17 cellular contexts compared by ENCODE assay signal in the genomic region with DNA sequence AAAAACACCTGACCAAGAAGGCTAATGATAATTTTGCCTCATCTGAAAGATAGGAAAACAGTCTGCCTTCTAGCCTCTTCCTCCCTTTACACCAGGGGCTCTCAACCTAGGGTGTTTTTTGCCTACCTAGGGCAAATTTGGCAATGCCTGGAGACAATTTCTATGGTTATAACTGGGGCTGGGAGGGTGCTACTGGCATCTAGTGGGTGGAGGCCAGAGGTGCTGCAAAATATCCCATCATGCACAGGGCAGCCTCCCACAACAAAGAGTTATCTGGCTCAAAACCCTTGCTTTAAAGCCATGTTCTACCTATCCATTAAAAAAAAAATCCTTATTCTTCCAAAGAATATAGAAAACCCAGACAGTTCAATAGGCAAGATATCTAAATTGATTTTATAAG. TPM values are rescaled to one million over a fixed set of nuclear protein-coding genes. Genes with fewer than 3 reads are reported as not detected.
A peak's percentile ranks its signal among the peaks of the same experiment; 100 is the strongest.
DNase-seq lines count a peak whose midpoint lies in the region; ATAC-seq and TF ChIP-seq lines count a peak whose summit lies in the region.
"Had no signal": no experiment of that assay in that cellular context is flagged by ENCODE, and none has a peak within 500 bp of the region (broad histone marks: within the 10 kb centered on the region; RNA-seq: fewer than 3 reads in every experiment).

No MANE protein-coding gene starts in this region.

- no peak overlapping the region for H3K4me3 ChIP-seq in suprapubic skin
- H3K4me3 ChIP-seq: MG63, right lobe of liver had no signal

- TF ChIP-seq EP300 in suprapubic skin (IDR thresholded peaks at IDR 0.05) = no peak

- no peaks in the 10 kb centered on the region for H3K4me1 ChIP-seq in suprapubic skin
- H3K4me1 ChIP-seq: right lobe of liver had no signal

- H3K9me3 Mint-ChIP-seq in activated naive CD8-positive, alpha-beta T cell treated with anti-CD3 and anti-CD28 coated beads, Interleukin-2, amount 50 U/mL, for 24 hours = no peaks in the 10 kb centered on the region

- peaks cover 25% of the 10 kb centered on the region for H3K4me1 Mint-ChIP-seq in activated naive CD8-positive, alpha-beta T cell treated with anti-CD3 and anti-CD28 coated beads, Interleukin-2, amount 50 U/mL, for 24 hours

- no peak overlapping the region for H3K27ac ChIP-seq in suprapubic skin
- H3K27ac ChIP-seq: right lobe of liver had no signal

- H3K36me3 ChIP-seq in suprapubic skin = no peaks in the 10 kb centered on the region
- H3K36me3 ChIP-seq: MG63, right lobe of liver had no signal

- no peaks in the 10 kb centered on the region for H3K36me3 Mint-ChIP-seq in activated naive CD8-positive, alpha-beta T cell treated with anti-CD3 and anti-CD28 coated beads, Interleukin-2, amount 50 U/mL, for 24 hours (ENCODE audit: low read depth)
- H3K36me3 Mint-ChIP-seq: type B pancreatic cell had no signal

- H3K27ac Mint-ChIP-seq in activated naive CD8-positive, alpha-beta T cell treated with anti-CD3 and anti-CD28 coated beads, Interleukin-2, amount 50 U/mL, for 24 hours = peak overlapping the region; percentile 33
- H3K27ac Mint-ChIP-seq: type B pancreatic cell had no signal

- no peak for TF ChIP-seq CTCF in suprapubic skin (IDR thresholded peaks at IDR 0.05)

- TF ChIP-seq POLR2A in suprapubic skin (IDR thresholded peaks at IDR 0.05) = no peak

- peak; percentile 21 for DNase-seq in stimulated activated CD4-positive, alpha-beta T cell treated with anti-CD3 and anti-CD28 coated beads, Interleukin-1b, Interleukin-23, amount 100 ng/mL, for 48 hours
- DNase-seq in stimulated activated CD4-positive, alpha-beta T cell treated with anti-CD3 and anti-CD28 coated beads, Interleukin-4, amount 100 ng/mL, for 24 hours = no peak
- DNase-seq in HT1080 (ENCODE audit: low read depth) (peak; percentile 13), H4 (ENCODE audit: low spot score) (no peak), NCI-H1436 treated with DMSO at 0.1 percent for 48 hours (lab: John Stamatoyannopoulos, UW) (no peak), suprapubic skin (ENCODE audit: low spot score in 2 of 2) (no peak)
- DNase-seq in activated naive CD8-positive, alpha-beta T cell treated with anti-CD3 and anti-CD28 coated beads, Interleukin-2, amount 50 U/mL, for 24 hours = peak; percentile 30
- DNase-seq: AML-193, hippocampal formation, left colon, MG63, NCI-H2081 treated with DMSO at 0.1 percent for 48 hours, NCI-H526, right lobe of liver, T-helper 2 cell had no signal

- H3K9me3 ChIP-seq in suprapubic skin = no peaks in the 10 kb centered on the region
- H3K9me3 ChIP-seq: right lobe of liver had no signal

- no peak for ATAC-seq in activated naive CD8-positive, alpha-beta T cell treated with anti-CD3 and anti-CD28 coated beads, Interleukin-2, amount 50 U/mL, for 24 hours
- no peak for ATAC-seq in HG03095 (IDR thresholded peaks at IDR 0.05; ENCODE audit: unreplicated experiment)
- ATAC-seq: left colon had no signal

- no peak overlapping the region for H3K4me3 Mint-ChIP-seq in activated naive CD8-positive, alpha-beta T cell treated with anti-CD3 and anti-CD28 coated beads, Interleukin-2, amount 50 U/mL, for 24 hours
- H3K4me3 Mint-ChIP-seq: type B pancreatic cell had no signal

- no peaks in the 10 kb centered on the region for H3K27me3 Mint-ChIP-seq in activated naive CD8-positive, alpha-beta T cell treated with anti-CD3 and anti-CD28 coated beads, Interleukin-2, amount 50 U/mL, for 24 hours
- H3K27me3 Mint-ChIP-seq: type B pancreatic cell had no signal

- H3K27me3 ChIP-seq in suprapubic skin = no peaks in the 10 kb centered on the region
- H3K27me3 ChIP-seq: MG63, right lobe of liver had no signal

RNA-seq across cellular contexts. Expression of a gene that starts 45.0 kb away (rescaled TPM):
- total RNA-seq in HT1080 (2014; rRNA removed; shearing (Covaris generic)) = 39.2 and 40.3 TPM in 2 replicates
- polyA plus RNA-seq in HT1080 (2015; cell fraction: cytosol; rRNA removed) = 40.8 and 55.0 TPM in 2 replicates
- polyA plus RNA-seq in HT1080 (2015; cell fraction: nucleus; rRNA removed) = 51.9 and 56.7 TPM in 2 replicates
- 47.9 and 55.5 TPM in 2 replicates for total RNA-seq in H4 (2014; rRNA removed; shearing (Covaris generic))
- total RNA-seq in suprapubic skin = 10 to 100 TPM; 50.4 to 68.8 (median 56.5) TPM

Comparison
In these comparisons a context has a peak if more than half of its experiments do, and no peak if none do; other contexts are left out.
1. DNase-seq: peak in stimulated activated CD4-positive, alpha-beta T cell treated with anti-CD3 and anti-CD28 coated beads, Interleukin-1b, Interleukin-23, amount 100 ng/mL, for 48 hours (single experiment), HT1080 (single experiment) and activated naive CD8-positive, alpha-beta T cell treated with anti-CD3 and anti-CD28 coated beads, Interleukin-2, amount 50 U/mL, for 24 hours (single experiment); none in stimulated activated CD4-positive, alpha-beta T cell treated with anti-CD3 and anti-CD28 coated beads, Interleukin-4, amount 100 ng/mL, for 24 hours (single experiment), H4 (single experiment), NCI-H1436 treated with DMSO at 0.1 percent for 48 hours (single experiment) and suprapubic skin (0 of 2).